33 cellular contexts compared by ENCODE assay signal in genomic region chr10:62662471-62662870, GRCh38.
"Had no signal": no experiment of that assay in that cellular context is flagged by ENCODE, and none has a peak within 500 bp of the region (broad histone marks: within the 10 kb centered on the region; RNA-seq: fewer than 3 reads in every experiment).

No MANE protein-coding gene starts in this region.

- H3K4me1 Mint-ChIP-seq: activated CD4-positive, alpha-beta T cell treated with anti-CD3 and anti-CD28 coated beads for 36 hours; activated CD8-positive, alpha-beta memory T cell treated with anti-CD3 and anti-CD28 coated beads, Interleukin-2, amount 10 ng/mL, durations not matched to agents 7 days and 5 days; activated naive CD8-positive, alpha-beta T cell treated with anti-CD3 and anti-CD28 coated beads for 36 hours; T-helper 17 cell had no signal

- H3K27ac Mint-ChIP-seq: activated CD4-positive, alpha-beta memory T cell treated with anti-CD3 and anti-CD28 coated beads for 36 hours; activated CD4-positive, alpha-beta T cell treated with anti-CD3 and anti-CD28 coated beads for 36 hours; activated CD4-positive, alpha-beta T cell treated with anti-CD3 and anti-CD28 coated beads, Interleukin-2, amount 10 ng/mL, durations not matched to agents 24 days and 14 days; activated CD8-positive, alpha-beta memory T cell treated with anti-CD3 and anti-CD28 coated beads, Interleukin-2, amount 10 ng/mL, durations not matched to agents 7 days and 5 days; activated CD8-positive, alpha-beta T cell treated with anti-CD3 and anti-CD28 coated beads, Interleukin-2, amount 10 ng/mL, durations not matched to agents 7 days and 5 days; activated naive CD8-positive, alpha-beta T cell treated with anti-CD3 and anti-CD28 coated beads for 36 hours; activated naive CD8-positive, alpha-beta T cell treated with anti-CD3 and anti-CD28 coated beads, Interleukin-2, amount 50 U/mL, for 24 hours; activated T-cell treated with anti-CD3 and anti-CD28 coated beads, Interleukin-2, amount 50 U/mL, for 24 hours; activated T-cell treated with anti-CD3 and anti-CD28 coated beads, Interleukin-2, amount 50 U/mL, for 72 hours; effector memory CD8-positive, alpha-beta T cell; T-helper 17 cell; T-helper 2 cell treated with Interferon-gamma antibody and Interleukin-4, amounts not matched to agents 5 μg/mL and 100 μg/mL, for 36 hours had no signal

- H3K27me3 Mint-ChIP-seq: activated CD4-positive, alpha-beta T cell treated with anti-CD3 and anti-CD28 coated beads for 36 hours; activated naive CD8-positive, alpha-beta T cell treated with anti-CD3 and anti-CD28 coated beads for 36 hours; activated T-cell treated with anti-CD3 and anti-CD28 coated beads, Interleukin-2, amount 50 U/mL, for 24 hours; effector memory CD8-positive, alpha-beta T cell; T-helper 17 cell had no signal

- H3K4me3 Mint-ChIP-seq: activated CD4-positive, alpha-beta memory T cell treated with anti-CD3 and anti-CD28 coated beads for 36 hours; activated CD4-positive, alpha-beta T cell treated with anti-CD3 and anti-CD28 coated beads for 36 hours; activated CD4-positive, alpha-beta T cell treated with anti-CD3 and anti-CD28 coated beads, Interleukin-2, amount 10 ng/mL, durations not matched to agents 24 days and 14 days; activated CD8-positive, alpha-beta memory T cell treated with anti-CD3 and anti-CD28 coated beads, Interleukin-2, amount 10 ng/mL, durations not matched to agents 7 days and 5 days; activated CD8-positive, alpha-beta T cell treated with anti-CD3 and anti-CD28 coated beads, Interleukin-2, amount 10 ng/mL, durations not matched to agents 7 days and 5 days; activated naive CD8-positive, alpha-beta T cell treated with anti-CD3 and anti-CD28 coated beads for 36 hours; activated naive CD8-positive, alpha-beta T cell treated with anti-CD3 and anti-CD28 coated beads, Interleukin-2, amount 50 U/mL, for 24 hours; activated T-cell treated with anti-CD3 and anti-CD28 coated beads, Interleukin-2, amount 50 U/mL, for 24 hours; activated T-cell treated with anti-CD3 and anti-CD28 coated beads, Interleukin-2, amount 50 U/mL, for 72 hours; effector memory CD8-positive, alpha-beta T cell; T-helper 17 cell; T-helper 2 cell treated with Interferon-gamma antibody and Interleukin-4, amounts not matched to agents 5 μg/mL and 100 μg/mL, for 36 hours had no signal

- H3K4me1 ChIP-seq: adrenal gland, body of pancreas, esophagus squamous epithelium, gastroesophageal sphincter had no signal

- H3K9me3 Mint-ChIP-seq: activated CD4-positive, alpha-beta memory T cell treated with anti-CD3 and anti-CD28 coated beads for 36 hours; activated naive CD8-positive, alpha-beta T cell treated with anti-CD3 and anti-CD28 coated beads for 36 hours; activated naive CD8-positive, alpha-beta T cell treated with anti-CD3 and anti-CD28 coated beads, Interleukin-2, amount 50 U/mL, for 24 hours; activated T-cell treated with anti-CD3 and anti-CD28 coated beads, Interleukin-2, amount 50 U/mL, for 24 hours; effector memory CD8-positive, alpha-beta T cell; T-helper 2 cell treated with Interferon-gamma antibody and Interleukin-4, amounts not matched to agents 5 μg/mL and 100 μg/mL, for 36 hours had no signal

- ATAC-seq: activated CD4-positive, alpha-beta T cell treated with anti-CD3 and anti-CD28 coated beads for 36 hours; activated CD8-positive, alpha-beta memory T cell treated with anti-CD3 and anti-CD28 coated beads, Interleukin-2, amount 10 ng/mL, durations not matched to agents 7 days and 5 days; activated CD8-positive, alpha-beta T cell treated with anti-CD3 and anti-CD28 coated beads, Interleukin-2, amount 10 ng/mL, durations not matched to agents 7 days and 5 days; activated naive CD8-positive, alpha-beta T cell treated with anti-CD3 and anti-CD28 coated beads, Interleukin-2, amount 50 U/mL, for 24 hours; activated T-cell treated with anti-CD3 and anti-CD28 coated beads, Interleukin-2, amount 50 U/mL, for 72 hours; body of pancreas; effector memory CD8-positive, alpha-beta T cell; gastroesophageal sphincter; T-helper 17 cell had no signal

- H3K27me3 ChIP-seq: adrenal gland, body of pancreas, esophagus squamous epithelium, gastroesophageal sphincter had no signal

- DNase-seq: activated CD4-positive, alpha-beta memory T cell treated with anti-CD3 and anti-CD28 coated beads for 36 hours; activated CD4-positive, alpha-beta T cell treated with anti-CD3 and anti-CD28 coated beads for 36 hours; activated CD4-positive, alpha-beta T cell treated with anti-CD3 and anti-CD28 coated beads, Interleukin-2, amount 10 ng/mL, durations not matched to agents 24 days and 14 days; activated CD4-positive, CD25-positive, alpha-beta regulatory T cell; activated CD4-positive, CD25-positive, alpha-beta regulatory T cell treated with anti-CD3 and anti-CD28 coated beads, Interleukin-2, amount 50 U/mL, for 72 hours; activated CD8-positive, alpha-beta memory T cell treated with anti-CD3 and anti-CD28 coated beads, Interleukin-2, amount 10 ng/mL, durations not matched to agents 7 days and 5 days; activated CD8-positive, alpha-beta memory T cell treated with anti-CD3 and anti-CD28 coated beads, Interleukin-2, amount 50 U/mL, for 4 hours; activated CD8-positive, alpha-beta T cell treated with anti-CD3 and anti-CD28 coated beads, Interleukin-2, amount 10 ng/mL, durations not matched to agents 7 days and 5 days; activated gamma-delta T cell; activated naive CD4-positive, alpha-beta T cell; activated naive CD4-positive, alpha-beta T cell treated with anti-CD3 and anti-CD28 coated beads, Interleukin-2, amount 50 U/mL, for 16 hours; activated naive CD8-positive, alpha-beta T cell treated with anti-CD3 and anti-CD28 coated beads for 36 hours; activated naive CD8-positive, alpha-beta T cell treated with anti-CD3 and anti-CD28 coated beads, Interleukin-2, amount 50 U/mL, for 24 hours; activated T-cell treated with anti-CD3 and anti-CD28 coated beads, Interleukin-2, amount 50 U/mL, for 24 hours; activated T-cell treated with anti-CD3 and anti-CD28 coated beads, Interleukin-2, amount 50 U/mL, for 72 hours; adrenal gland; amygdala; aorta; body of pancreas; caudate nucleus; cortex of kidney; dermis blood vessel endothelial cell; effector CD4-positive, alpha-beta T cell; effector memory CD8-positive, alpha-beta T cell; esophagus squamous epithelium; foreskin melanocyte; T-helper 1 cell; T-helper 17 cell; T1000; WERI-Rb-1 had no signal

- H3K27ac ChIP-seq: adrenal gland, body of pancreas, epithelial cell of prostate, esophagus squamous epithelium, gastroesophageal sphincter, WERI-Rb-1 had no signal

- H3K9me3 ChIP-seq: adrenal gland, body of pancreas, esophagus squamous epithelium, gastroesophageal sphincter had no signal

- H3K36me3 ChIP-seq: adrenal gland, esophagus squamous epithelium, gastroesophageal sphincter, WERI-Rb-1 had no signal

- H3K36me3 Mint-ChIP-seq: activated CD4-positive, alpha-beta memory T cell treated with anti-CD3 and anti-CD28 coated beads for 36 hours; activated CD8-positive, alpha-beta memory T cell treated with anti-CD3 and anti-CD28 coated beads, Interleukin-2, amount 10 ng/mL, durations not matched to agents 7 days and 5 days; activated naive CD8-positive, alpha-beta T cell treated with anti-CD3 and anti-CD28 coated beads for 36 hours had no signal

- H3K4me3 ChIP-seq: adrenal gland, body of pancreas, esophagus squamous epithelium, gastroesophageal sphincter had no signal
